Comparison of ENCODE assay signal across 19 cellular contexts in the genomic region with DNA sequence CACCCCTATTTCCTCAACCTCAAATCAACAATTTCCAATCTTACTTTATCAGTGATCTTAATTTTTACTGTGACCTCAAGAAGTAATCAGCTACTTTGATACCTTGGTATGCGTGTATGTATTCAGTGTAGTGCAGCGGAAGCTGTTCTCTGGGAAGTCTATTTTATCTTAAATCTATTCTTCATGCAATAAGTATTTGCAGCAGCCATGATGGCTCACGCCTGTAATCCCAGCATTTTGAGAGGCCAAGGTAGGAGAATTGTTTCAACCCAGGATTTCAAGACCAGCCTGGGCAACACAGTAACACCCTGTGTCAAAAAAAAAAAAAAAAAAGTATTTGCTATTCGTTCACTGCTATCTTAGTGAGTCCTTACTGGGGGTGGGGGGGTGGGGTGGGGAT. TPM values are rescaled to one million over a fixed set of nuclear protein-coding genes. Genes with fewer than 3 reads are reported as not detected.
A peak's percentile ranks its signal among the peaks of the same experiment; 100 is the strongest.
DNase-seq lines count a peak whose midpoint lies in the region; ATAC-seq and TF ChIP-seq lines count a peak whose summit lies in the region.
"Had no signal": no experiment of that assay in that cellular context is flagged by ENCODE, and none has a peak within 500 bp of the region (broad histone marks: within the 10 kb centered on the region; RNA-seq: fewer than 3 reads in every experiment).

No MANE protein-coding gene starts in this region.

- no peaks in the 10 kb centered on the region for H3K27me3 ChIP-seq in skeletal muscle tissue (ENCODE audit: control insufficient read depth in 3 of 3, insufficient read depth in 3 of 3, low read length in 3 of 3)
- H3K27me3 ChIP-seq: MG63 had no signal

- H3K27ac Mint-ChIP-seq in activated CD8-positive, alpha-beta T cell treated with anti-CD3 and anti-CD28 coated beads, Interleukin-2, amount 10 ng/mL, durations not matched to agents 7 days and 5 days: no peak overlapping the region
- no peak overlapping the region for H3K27ac Mint-ChIP-seq in activated CD8-positive, alpha-beta T cell treated with anti-CD3 and anti-CD28 coated beads for 36 hours
- H3K27ac Mint-ChIP-seq in HFFc6: peak overlapping the region; percentile 36; the same call in 1 of the 2 replicates
- H3K27ac Mint-ChIP-seq: B cell; CD4-positive, alpha-beta T cell had no signal

- no peaks in the 10 kb centered on the region for H3K9me3 ChIP-seq in skeletal muscle tissue (ENCODE audit: control insufficient read depth in 3 of 3, low read length in 3 of 3)
- H3K9me3 ChIP-seq: MG63 had no signal

- H3K27ac ChIP-seq in skeletal muscle tissue (ENCODE audit: low read depth, low read length): peak overlapping the region; percentile 86
- H3K27ac ChIP-seq: 22Rv1 had no signal

- H3K36me3 Mint-ChIP-seq in activated CD8-positive, alpha-beta T cell treated with anti-CD3 and anti-CD28 coated beads, Interleukin-2, amount 10 ng/mL, durations not matched to agents 7 days and 5 days (ENCODE audit: low read depth): peaks cover 27% of the 10 kb centered on the region
- H3K36me3 Mint-ChIP-seq in activated CD8-positive, alpha-beta T cell treated with anti-CD3 and anti-CD28 coated beads for 36 hours (ENCODE audit: low read depth): peaks cover 20% of the 10 kb centered on the region
- peaks cover 9% of the 10 kb centered on the region for H3K36me3 Mint-ChIP-seq in HFFc6 (ENCODE audit: low read depth)

- H3K9ac ChIP-seq in skeletal muscle tissue (ENCODE audit: low read depth in 1 of 3, low read length in 3 of 3): no peak overlapping the region

- intact Hi-C loops in activated CD8-positive, alpha-beta T cell treated with anti-CD3 and anti-CD28 coated beads for 36 hours (cut with micrococcal nuclease): no loop called here

- peak; percentile 12 for DNase-seq in activated CD8-positive, alpha-beta T cell treated with anti-CD3 and anti-CD28 coated beads, Interleukin-2, amount 10 ng/mL, durations not matched to agents 7 days and 5 days
- no peak for DNase-seq in activated CD8-positive, alpha-beta T cell treated with anti-CD3 and anti-CD28 coated beads for 36 hours
- DNase-seq in HFFc6: no peak
- DNase-seq in left lobe of liver (ENCODE audit: low spot score): peak; percentile 2
- DNase-seq in NCI-H1436 treated with DMSO at 0.1 percent for 48 hours (lab: John Stamatoyannopoulos, UW): no peak
- DNase-seq in foreskin melanocyte: no peak
- DNase-seq: CD4-positive, alpha-beta T cell; DMS53; IMR-90; Karpas-422; MG63; NCI-H1092; NCI-H2081 treated with DMSO at 0.1 percent for 48 hours; NCI-H510A treated with DMSO at 0.1 percent for 48 hours; SIG-M5 had no signal

- H3K36me3 ChIP-seq in skeletal muscle tissue (ENCODE audit: control insufficient read depth in 3 of 3, insufficient read depth in 3 of 3, low read length in 3 of 3): peaks cover 18 to 32% (median 31%) of the 10 kb centered on the region in 3 donors

- no peak for ATAC-seq in activated CD8-positive, alpha-beta T cell treated with anti-CD3 and anti-CD28 coated beads, Interleukin-2, amount 10 ng/mL, durations not matched to agents 7 days and 5 days
- ATAC-seq in activated CD8-positive, alpha-beta T cell treated with anti-CD3 and anti-CD28 coated beads for 36 hours: no peak
- ATAC-seq in left lobe of liver (no peak), HG03097 (IDR thresholded peaks at IDR 0.05; ENCODE audit: low FRiP score, unreplicated experiment) (no peak)

- POLR2A ChIA-PET in activated CD8-positive, alpha-beta T cell treated with anti-CD3 and anti-CD28 coated beads, Interleukin-2, amount 10 ng/mL, durations not matched to agents 7 days and 5 days (lab: Charles Lee): no interaction called here
- POLR2A ChIA-PET in activated CD8-positive, alpha-beta T cell treated with anti-CD3 and anti-CD28 coated beads for 36 hours (lab: Charles Lee): no interaction called here

- H3K4me3 ChIP-seq in skeletal muscle tissue (ENCODE audit: low read length in 3 of 3): no peak overlapping the region
- H3K4me3 ChIP-seq: MG63 had no signal

- no peak for TF ChIP-seq CTCF in activated CD8-positive, alpha-beta T cell treated with anti-CD3 and anti-CD28 coated beads for 36 hours (IDR thresholded peaks at IDR 0.05)
- TF ChIP-seq CTCF in HFFc6 (IDR thresholded peaks at IDR 0.05): no peak

- H3K4me1 ChIP-seq in skeletal muscle tissue (ENCODE audit: control insufficient read depth in 3 of 3, insufficient read depth in 3 of 3, low read length in 3 of 3): peaks cover 29 to 36% (median 35%) of the 10 kb centered on the region in 3 donors

- no peaks in the 10 kb centered on the region for H3K9me3 Mint-ChIP-seq in activated CD8-positive, alpha-beta T cell treated with anti-CD3 and anti-CD28 coated beads, Interleukin-2, amount 10 ng/mL, durations not matched to agents 7 days and 5 days (ENCODE audit: insufficient read depth)
- no peaks in the 10 kb centered on the region for H3K9me3 Mint-ChIP-seq in activated CD8-positive, alpha-beta T cell treated with anti-CD3 and anti-CD28 coated beads for 36 hours
- H3K9me3 Mint-ChIP-seq in HFFc6: no peaks in the 10 kb centered on the region
- H3K9me3 Mint-ChIP-seq: CD4-positive, alpha-beta T cell had no signal

- no peaks in the 10 kb centered on the region for H3K27me3 Mint-ChIP-seq in activated CD8-positive, alpha-beta T cell treated with anti-CD3 and anti-CD28 coated beads, Interleukin-2, amount 10 ng/mL, durations not matched to agents 7 days and 5 days (ENCODE audit: low read depth)
- H3K27me3 Mint-ChIP-seq in activated CD8-positive, alpha-beta T cell treated with anti-CD3 and anti-CD28 coated beads for 36 hours: no peaks in the 10 kb centered on the region
- H3K27me3 Mint-ChIP-seq in HFFc6 (ENCODE audit: insufficient read depth): no peaks in the 10 kb centered on the region
- H3K27me3 Mint-ChIP-seq: B cell; CD4-positive, alpha-beta T cell had no signal

- CTCF ChIA-PET in activated CD8-positive, alpha-beta T cell treated with anti-CD3 and anti-CD28 coated beads, Interleukin-2, amount 10 ng/mL, durations not matched to agents 7 days and 5 days (lab: Charles Lee): interaction anchor here (1.6 to 3.2 kb wide), 2 partner anchors 12 to 17 kb away, joined by 5 to 13 read pairs; no protein-coding TSS in a partner anchor
- CTCF ChIA-PET in activated CD8-positive, alpha-beta T cell treated with anti-CD3 and anti-CD28 coated beads for 36 hours (lab: Charles Lee): interaction anchor here (1.6 kb wide), 1 partner anchor 40 kb away, joined by 6 read pairs; no protein-coding TSS in a partner anchor

- peaks cover 16% of the 10 kb centered on the region for H3K4me1 Mint-ChIP-seq in activated CD8-positive, alpha-beta T cell treated with anti-CD3 and anti-CD28 coated beads, Interleukin-2, amount 10 ng/mL, durations not matched to agents 7 days and 5 days (ENCODE audit: low read depth)
- H3K4me1 Mint-ChIP-seq in activated CD8-positive, alpha-beta T cell treated with anti-CD3 and anti-CD28 coated beads for 36 hours (ENCODE audit: low read depth): peaks cover 28% of the 10 kb centered on the region
- peaks cover 34% of the 10 kb centered on the region for H3K4me1 Mint-ChIP-seq in HFFc6 (ENCODE audit: low read depth)

- no peak overlapping the region for H3K4me3 Mint-ChIP-seq in activated CD8-positive, alpha-beta T cell treated with anti-CD3 and anti-CD28 coated beads, Interleukin-2, amount 10 ng/mL, durations not matched to agents 7 days and 5 days
- H3K4me3 Mint-ChIP-seq in activated CD8-positive, alpha-beta T cell treated with anti-CD3 and anti-CD28 coated beads for 36 hours: no peak overlapping the region
- H3K4me3 Mint-ChIP-seq in HFFc6: no peak overlapping the region
- H3K4me3 Mint-ChIP-seq: B cell; CD4-positive, alpha-beta T cell had no signal

RNA-seq across cellular contexts. Expression of gene SLC25A30, which starts 6.5 kb away (rescaled TPM):
- total RNA-seq in activated CD8-positive, alpha-beta T cell treated with anti-CD3 and anti-CD28 coated beads, Interleukin-2, amount 10 ng/mL, durations not matched to agents 7 days and 5 days: 10 to 100 TPM; 19.0 to 19.7 TPM
- total RNA-seq in activated CD8-positive, alpha-beta T cell treated with anti-CD3 and anti-CD28 coated beads for 36 hours: 10 to 100 TPM; 18.9 to 21.2 TPM
- total RNA-seq in HFFc6 (2021; fragmentation: NEBNext Ultra II Directional; extraction: Animal tissue kit (Norgen Biotek cat#: 25700)): 10 to 100 TPM; 16.5 to 27.2 (median 18.8) TPM
- total RNA-seq in left lobe of liver (38.8 TPM), skeletal muscle tissue (12.5 TPM)

RNA-seq across cellular contexts. Expression of gene COG3, which starts 53.1 kb away (rescaled TPM):
- total RNA-seq in activated CD8-positive, alpha-beta T cell treated with anti-CD3 and anti-CD28 coated beads, Interleukin-2, amount 10 ng/mL, durations not matched to agents 7 days and 5 days: 10 to 100 TPM; 22.0 to 23.1 TPM
- 10 to 100 TPM; 19.9 to 22.1 TPM for total RNA-seq in activated CD8-positive, alpha-beta T cell treated with anti-CD3 and anti-CD28 coated beads for 36 hours
- 10 to 100 TPM; 17.5 to 22.2 (median 20.7) TPM for total RNA-seq in HFFc6 (2021; fragmentation: NEBNext Ultra II Directional; extraction: Animal tissue kit (Norgen Biotek cat#: 25700))
- total RNA-seq in left lobe of liver (28.3 TPM), skeletal muscle tissue (36.5 TPM)

Comparison
In these comparisons a context has a peak if more than half of its experiments do, and no peak if none do; other contexts are left out.
1. DNase-seq: peak in activated CD8-positive, alpha-beta T cell treated with anti-CD3 and anti-CD28 coated beads, Interleukin-2, amount 10 ng/mL, durations not matched to agents 7 days and 5 days (single experiment) and left lobe of liver (single experiment); none in activated CD8-positive, alpha-beta T cell treated with anti-CD3 and anti-CD28 coated beads for 36 hours (single experiment), HFFc6 (single experiment), NCI-H1436 treated with DMSO at 0.1 percent for 48 hours (single experiment) and foreskin melanocyte (single experiment).